8 cellular contexts compared by ENCODE assay signal in the genomic region with DNA sequence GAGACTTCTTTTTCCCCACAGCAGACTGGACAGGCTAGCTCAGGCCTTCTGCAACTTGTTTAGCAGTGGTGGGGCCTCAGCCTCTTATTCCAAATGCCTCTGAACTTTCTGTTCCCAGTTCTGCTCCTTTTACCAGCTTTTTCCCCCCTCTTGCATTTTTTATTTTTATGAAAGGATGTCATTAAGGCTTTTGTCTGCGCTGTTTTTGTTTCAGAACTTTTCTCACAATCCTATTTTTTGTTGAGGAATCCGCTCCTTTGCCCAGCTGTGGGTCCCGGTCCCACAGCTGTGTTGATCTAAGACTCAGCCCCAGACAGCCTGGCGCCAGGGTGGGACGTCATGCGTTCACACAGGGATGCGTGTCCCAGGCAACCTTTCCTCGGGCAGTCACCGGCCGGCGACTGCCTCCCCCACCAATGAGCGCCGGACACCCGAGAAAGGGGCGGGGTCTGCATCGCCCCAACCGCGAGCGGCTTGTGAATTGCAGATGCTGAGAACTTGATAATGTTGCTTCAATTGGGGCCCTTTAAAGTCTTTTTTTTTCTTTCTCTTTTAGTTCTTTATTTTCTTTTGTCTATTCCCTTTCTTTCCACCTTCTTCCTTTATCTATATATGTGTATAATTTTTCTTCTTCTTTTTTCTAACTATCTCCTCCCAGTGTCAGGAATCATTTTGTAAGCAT. TPM values are rescaled to one million over a fixed set of nuclear protein-coding genes. Genes with fewer than 3 reads are reported as not detected.
DNase-seq lines count a peak whose midpoint lies in the region; ATAC-seq and TF ChIP-seq lines count a peak whose summit lies in the region.

No MANE protein-coding gene starts in this region.

- H3K27me3 Mint-ChIP-seq in activated T-cell treated with anti-CD3 and anti-CD28 coated beads, Interleukin-2, amount 50 U/mL, for 72 hours (ENCODE audit: low read depth), result peaks cover 24% of the 10 kb centered on the region
- no peaks in the 10 kb centered on the region for H3K27me3 Mint-ChIP-seq in nephron progenitor cell (ENCODE audit: low read depth, poor library complexity)

- peaks cover 0 to 3% of the 10 kb centered on the region in 2 donors for H3K36me3 Mint-ChIP-seq in activated T-cell treated with anti-CD3 and anti-CD28 coated beads, Interleukin-2, amount 50 U/mL, for 72 hours (ENCODE audit: insufficient read depth in 2 of 2)
- H3K36me3 Mint-ChIP-seq in nephron progenitor cell (ENCODE audit: low read depth), result peaks cover 10% of the 10 kb centered on the region

- H3K9me3 Mint-ChIP-seq in activated T-cell treated with anti-CD3 and anti-CD28 coated beads, Interleukin-2, amount 50 U/mL, for 72 hours, result no peaks in the 10 kb centered on the region
- H3K9me3 Mint-ChIP-seq in nephron progenitor cell, result no peaks in the 10 kb centered on the region

- peak overlapping the region; percentile 25 to 36 for H3K4me3 Mint-ChIP-seq in activated T-cell treated with anti-CD3 and anti-CD28 coated beads, Interleukin-2, amount 50 U/mL, for 72 hours
- H3K4me3 Mint-ChIP-seq in nephron progenitor cell, result peak overlapping the region; percentile 97

- no peak for TF ChIP-seq CTCF in nephron progenitor cell (IDR thresholded peaks at IDR 0.05)

- peak overlapping the region; percentile 24 for H3K27ac Mint-ChIP-seq in activated T-cell treated with anti-CD3 and anti-CD28 coated beads, Interleukin-2, amount 50 U/mL, for 72 hours
- peak overlapping the region; percentile 100 for H3K27ac Mint-ChIP-seq in nephron progenitor cell

- ATAC-seq in GM19438 (IDR thresholded peaks at IDR 0.05; ENCODE audit: low read depth, unreplicated experiment), result peak; percentile 38
- ATAC-seq in activated T-cell treated with anti-CD3 and anti-CD28 coated beads, Interleukin-2, amount 50 U/mL, for 72 hours (replicated peaks in 1 of 2), result no peak
- ATAC-seq in activated CD4-positive, CD25-positive, alpha-beta regulatory T cell treated with anti-CD3 and anti-CD28 coated beads, Interleukin-2, amount 50 U/mL, for 24 hours, result no peak

- peaks cover 54% of the 10 kb centered on the region for H3K4me1 Mint-ChIP-seq in activated T-cell treated with anti-CD3 and anti-CD28 coated beads, Interleukin-2, amount 50 U/mL, for 72 hours (ENCODE audit: low read depth)
- H3K4me1 Mint-ChIP-seq in nephron progenitor cell, result peaks cover 85% of the 10 kb centered on the region

- DNase-seq in AG08395 (ENCODE audit: low spot score), result peak; percentile 96
- DNase-seq in NCI-H2227 (lab: John Stamatoyannopoulos, UW; ENCODE audit: unreplicated experiment), result peak; percentile 96
- peak in 1 of 2 donors; percentile 38 for DNase-seq in activated T-cell treated with anti-CD3 and anti-CD28 coated beads, Interleukin-2, amount 50 U/mL, for 72 hours
- DNase-seq in foreskin melanocyte, result peak; percentile 92
- peak; percentile 96 for DNase-seq in nephron progenitor cell
- no peak for DNase-seq in HPDE6-E6E7 (ENCODE audit: extremely low spot score)

RNA-seq across cellular contexts. Expression of gene ID3, which starts 3.0 kb away (rescaled TPM):
- 10 to 100 TPM; 32.3 to 37.2 TPM for total RNA-seq in activated T-cell treated with anti-CD3 and anti-CD28 coated beads, Interleukin-2, amount 50 U/mL, for 72 hours

RNA-seq across cellular contexts. Expression of gene E2F2, which starts 31.2 kb away (rescaled TPM):
- total RNA-seq in activated T-cell treated with anti-CD3 and anti-CD28 coated beads, Interleukin-2, amount 50 U/mL, for 72 hours, result 10 to 100 TPM; 19.9 to 24.7 TPM
